In the genomic region with DNA sequence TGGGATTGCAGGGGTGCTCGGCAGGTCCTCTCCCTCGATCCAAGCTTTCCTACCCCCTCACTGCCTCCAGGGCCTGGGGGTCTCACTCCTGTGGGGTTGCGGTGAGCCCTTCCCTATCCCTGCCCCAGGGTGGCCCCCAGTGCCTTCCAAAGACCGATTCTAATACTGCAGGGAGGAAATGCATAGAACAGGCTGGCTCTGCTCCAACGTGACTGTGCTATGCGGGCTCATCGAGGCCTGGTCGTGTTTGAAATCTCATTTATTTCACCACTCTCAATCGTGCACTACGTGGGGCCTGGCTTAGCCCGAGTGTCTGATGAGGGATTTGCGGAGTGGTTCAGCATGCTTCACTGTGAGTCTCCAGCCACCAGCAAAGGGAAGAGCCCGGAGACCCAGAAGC, we compare ENCODE assay signal across 22 cellular contexts.
"Had no signal": no experiment of that assay in that cellular context is flagged by ENCODE, and none has a peak within 500 bp of the region (broad histone marks: within the 10 kb centered on the region; RNA-seq: fewer than 3 reads in every experiment).

No MANE protein-coding gene starts in this region.

- H3K27me3 Mint-ChIP-seq: stimulated activated naive B cell treated with anti-CD40 and anti-IgM and Interleukin-4, amounts not matched to agents 10 μg/mL and 1 μg/mL and 100 μg/mL, for 72 hours had no signal

- H3K4me1 Mint-ChIP-seq: naive thymus-derived CD4-positive, alpha-beta T cell; stimulated activated naive B cell treated with anti-CD40 and anti-IgM and Interleukin-4, amounts not matched to agents 10 μg/mL and 1 μg/mL and 100 μg/mL, for 72 hours had no signal

- DNase-seq: hypothalamus; islet precursor cell; left ventricle myocardium inferior; mesendoderm; midbrain; mucosa of descending colon; naive thymus-derived CD4-positive, alpha-beta T cell; nucleus accumbens; right lobe of liver; stimulated activated CD4-positive, alpha-beta T cell treated with anti-CD3 and anti-CD28 coated beads, Interleukin-12 subunit alpha, Interleukin-12 subunit beta, amount 100 ng/mL, for 4 hours; stimulated activated CD4-positive, alpha-beta T cell treated with anti-CD3 and anti-CD28 coated beads, Interleukin-15, amount 100 ng/mL, for 24 hours; stimulated activated CD4-positive, alpha-beta T cell treated with anti-CD3 and anti-CD28 coated beads, Interleukin-2, amount 100 ng/mL, for 24 hours; stimulated activated CD4-positive, alpha-beta T cell treated with anti-CD3 and anti-CD28 coated beads, Interleukin-4, amount 100 ng/mL, for 1 hour; stimulated activated naive B cell treated with anti-CD40 and anti-IgM and Interleukin-4, amounts not matched to agents 10 μg/mL and 1 μg/mL and 100 μg/mL, for 72 hours; stimulated activated naive CD8-positive, alpha-beta T cell treated with anti-CD3 and anti-CD28 coated beads, Interleukin-15, Interleukin-2, amounts not matched to agents 100 U/mL and 50 U/mL, for 24 hours; stomach; testis; thyroid gland; transverse colon; upper lobe of left lung had no signal

- ATAC-seq: mucosa of descending colon; naive thymus-derived CD4-positive, alpha-beta T cell; right lobe of liver; stimulated activated naive B cell treated with anti-CD40 and anti-IgM and Interleukin-4, amounts not matched to agents 10 μg/mL and 1 μg/mL and 100 μg/mL, for 72 hours; stimulated activated naive CD8-positive, alpha-beta T cell treated with anti-CD3 and anti-CD28 coated beads, Interleukin-15, Interleukin-2, amounts not matched to agents 100 U/mL and 50 U/mL, for 24 hours had no signal

- H3K27ac Mint-ChIP-seq: naive thymus-derived CD4-positive, alpha-beta T cell; nephron; progenitor cell of endocrine pancreas; stimulated activated naive B cell treated with anti-CD40 and anti-IgM and Interleukin-4, amounts not matched to agents 10 μg/mL and 1 μg/mL and 100 μg/mL, for 72 hours had no signal

- H3K36me3 Mint-ChIP-seq: naive thymus-derived CD4-positive, alpha-beta T cell; stimulated activated naive B cell treated with anti-CD40 and anti-IgM and Interleukin-4, amounts not matched to agents 10 μg/mL and 1 μg/mL and 100 μg/mL, for 72 hours had no signal

- H3K4me3 Mint-ChIP-seq: naive thymus-derived CD4-positive, alpha-beta T cell; nephron; stimulated activated naive B cell treated with anti-CD40 and anti-IgM and Interleukin-4, amounts not matched to agents 10 μg/mL and 1 μg/mL and 100 μg/mL, for 72 hours had no signal

- H3K9me3 Mint-ChIP-seq: nephron had no signal
